In the genomic region with DNA sequence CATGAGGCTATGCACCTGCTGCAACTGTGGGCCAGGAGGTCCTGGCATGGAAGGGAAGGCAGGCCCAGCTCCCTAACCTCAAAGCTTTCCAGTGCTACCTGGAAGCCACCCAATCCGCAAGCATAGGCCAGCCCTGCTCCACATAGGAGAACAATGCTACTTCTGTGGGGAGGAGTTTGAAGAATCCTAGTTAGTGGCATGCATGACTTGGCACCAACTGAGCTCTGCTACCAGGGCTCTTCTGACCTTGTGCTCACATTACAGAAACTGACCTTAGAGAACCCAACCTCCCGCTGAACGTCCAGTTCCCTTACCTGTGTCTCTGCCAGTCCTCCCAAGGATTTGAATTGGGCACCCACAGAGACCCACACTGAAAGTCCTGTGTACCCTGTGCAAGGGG, we compare ENCODE assay signal across 15 cellular contexts.
"Had no signal": no experiment of that assay in that cellular context is flagged by ENCODE, and none has a peak within 500 bp of the region (broad histone marks: within the 10 kb centered on the region; RNA-seq: fewer than 3 reads in every experiment).

No MANE protein-coding gene starts in this region.

- H3K4me3 ChIP-seq: cardiac muscle cell, lung, pancreas, SJCRH30, skin epidermis had no signal

- H3K4me1 ChIP-seq: SJCRH30 had no signal

- H3K27me3 ChIP-seq: cardiac muscle cell, pancreas, SJCRH30 had no signal

- H3K27ac ChIP-seq: cardiac muscle cell, pancreas, SJCRH30, skin epidermis had no signal

- DNase-seq: activated CD4-positive, CD25-positive, alpha-beta regulatory T cell treated with anti-CD3 and anti-CD28 coated beads, Interleukin-2, amount 50 U/mL, for 72 hours; activated naive CD4-positive, alpha-beta T cell treated with Interleukin-2 at 50 U/mL for 16 hours; activated T-cell treated with anti-CD3 and anti-CD28 coated beads for 4 hours; hippocampal formation; kidney; naive B cell; pancreas; SJCRH30; stimulated activated CD4-positive, alpha-beta T cell treated with anti-CD3 and anti-CD28 coated beads, Interleukin-4, amount 100 ng/mL, for 24 hours; stimulated activated CD8-positive, alpha-beta memory T cell treated with anti-CD3 and anti-CD28 coated beads, Interleukin-4, amount 100 ng/mL, for 48 hours; stimulated activated naive CD4-positive, alpha-beta T cell treated with Interleukin-2 at 50 U/mL for 16 hours; SW 1271 had no signal

- H3K9me3 ChIP-seq: pancreas, SJCRH30 had no signal
